ENCODE assay signal across 25 cellular contexts in genomic region chr2:101076581-101076980, GRCh38.
"Had no signal": no experiment of that assay in that cellular context is flagged by ENCODE, and none has a peak within 500 bp of the region (broad histone marks: within the 10 kb centered on the region; RNA-seq: fewer than 3 reads in every experiment).

No MANE protein-coding gene starts in this region.

- H3K27me3 ChIP-seq: esophagus squamous epithelium, foreskin keratinocyte had no signal

- DNase-seq: activated CD4-positive, alpha-beta memory T cell treated with anti-CD3 and anti-CD28 coated beads, Interleukin-2, amount 10 ng/mL, durations not matched to agents 7 days and 5 days; activated CD4-positive, alpha-beta T cell treated with anti-CD3 and anti-CD28 coated beads for 36 hours; activated effector memory CD4-positive, alpha-beta T cell treated with anti-CD3 and anti-CD28 coated beads, Interleukin-2, amount 50 U/mL, for 16 hours; activated T-cell treated with anti-CD3 and anti-CD28 coated beads, Interleukin-2, amount 50 U/mL, for 24 hours; amygdala; cortex of kidney; effector CD4-positive, alpha-beta T cell; esophagus squamous epithelium; foreskin keratinocyte; head of caudate nucleus; left colon; mammary epithelial cell; naive thymus-derived CD4-positive, alpha-beta T cell; retina; stimulated activated CD4-positive, alpha-beta T cell treated with anti-CD3 and anti-CD28 coated beads, Interleukin-15, amount 100 ng/mL, for 24 hours; stimulated activated CD4-positive, alpha-beta T cell treated with anti-CD3 and anti-CD28 coated beads, Interleukin-4, amount 100 ng/mL, for 1 hour; stimulated activated naive CD4-positive, alpha-beta T cell treated with Interleukin-2 at 50 U/mL for 16 hours; substantia nigra; T-helper 1 cell; T1000; trophoblast cell; WERI-Rb-1 had no signal

- H3K4me1 ChIP-seq: foreskin keratinocyte, parathyroid adenoma had no signal

- H3K27ac ChIP-seq: esophagus squamous epithelium, foreskin keratinocyte, parathyroid adenoma, WERI-Rb-1 had no signal

- ATAC-seq: activated CD4-positive, alpha-beta T cell treated with anti-CD3 and anti-CD28 coated beads for 36 hours; activated naive CD4-positive, alpha-beta T cell treated with anti-CD3 and anti-CD28 coated beads, Interleukin-2, amount 50 U/mL, for 72 hours; foreskin keratinocyte; left colon; naive thymus-derived CD4-positive, alpha-beta T cell had no signal

- H3K4me3 ChIP-seq: esophagus squamous epithelium had no signal

- FAIRE-seq: endothelial cell of umbilical vein had no signal
